In the genomic region with DNA sequence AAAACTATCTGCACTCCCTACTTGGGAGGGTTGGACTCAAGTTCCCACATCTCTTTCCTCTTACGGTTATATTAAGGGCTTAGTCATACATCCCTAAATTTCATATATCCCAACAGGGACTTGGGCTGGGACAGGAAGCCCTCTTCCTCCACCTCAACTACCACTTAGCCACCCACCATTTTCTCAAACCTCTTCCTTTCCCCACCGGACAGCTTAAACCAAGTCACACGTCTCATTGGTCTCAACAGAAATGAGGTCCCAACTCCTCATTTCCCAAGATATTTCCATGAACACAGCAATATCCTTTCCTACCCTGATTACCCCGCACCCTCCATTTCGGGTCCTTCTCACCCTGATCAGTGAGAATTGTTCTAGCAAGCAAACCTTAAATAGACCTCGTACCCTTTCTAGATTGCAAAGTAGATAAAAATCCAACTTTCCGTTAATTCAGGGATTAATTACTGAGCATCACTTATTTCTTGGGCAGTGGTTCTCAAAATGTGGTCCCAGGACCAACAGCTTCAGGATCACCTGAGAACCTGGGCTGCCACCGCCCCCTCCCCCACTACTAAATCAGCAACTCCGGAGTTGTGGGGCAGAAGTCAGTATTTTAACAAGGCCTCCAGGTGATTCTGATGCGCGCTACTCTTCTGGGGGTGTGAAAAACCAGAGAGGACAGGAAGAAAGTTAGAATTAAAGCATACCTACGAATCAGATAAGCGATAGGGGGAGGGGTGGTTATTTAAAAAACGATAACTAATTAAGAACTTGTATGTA, we compare ENCODE assay signal across 8 cellular contexts. TPM values are rescaled to one million over a fixed set of nuclear protein-coding genes. Genes with fewer than 3 reads are reported as not detected.
DNase-seq lines count a peak whose midpoint lies in the region; ATAC-seq and TF ChIP-seq lines count a peak whose summit lies in the region.

No MANE protein-coding gene starts in this region.

- CTCF ChIA-PET in CD4-positive, alpha-beta memory T cell (lab: Charles Lee; ENCODE audit: partially characterized antibody), result interaction anchor here (0.9 to 3.8 kb wide), 8 partner anchors 22 to 262 kb away, joined by 3 to 15 read pairs (median 3); partner anchors contain the start of gene ZNF397
- CTCF ChIA-PET in WTC11 (lab: Charles Lee), result interaction anchor here (0.8 to 2.0 kb wide), 5 partner anchors 22 to 283 kb away, joined by 3 to 7 read pairs (median 4); partner anchors contain the start of gene ZNF397

- ATAC-seq in GM19438 (IDR thresholded peaks at IDR 0.05; ENCODE audit: low read depth, unreplicated experiment) (peak; percentile 24), HG03442 (IDR thresholded peaks at IDR 0.05; ENCODE audit: unreplicated experiment) (peak; percentile 16), WTC11 (peak; percentile 63), naive B cell (ENCODE audit: low read depth in 2 of 2) (peak; percentile 42 to 43)

- no peaks in the 10 kb centered on the region for H3K36me3 ChIP-seq in CD4-positive, alpha-beta memory T cell (ENCODE audit: insufficient read depth, low read length)
- peaks cover 0 to 4% of the 10 kb centered on the region in 2 donors for H3K36me3 ChIP-seq in esophagus (ENCODE audit: control insufficient read depth in 2 of 2, insufficient read depth in 2 of 2, low read length in 1 of 2)

- WGBS in esophagus, 2 donors, result 3 to 4% methylated on average over 14 of the region's 14 CpGs

- peaks cover 34 to 60% (median 40%) of the 10 kb centered on the region in 4 donors for H3K4me1 Mint-ChIP-seq in CD4-positive, alpha-beta memory T cell
- H3K4me1 Mint-ChIP-seq in WTC11, result peaks cover 12% of the 10 kb centered on the region
- H3K4me1 Mint-ChIP-seq in naive B cell, result peaks cover 43 to 56% (median 55%) of the 10 kb centered on the region in 3 donors

- peak overlapping the region; percentile 84 to 89 for H3K4me3 ChIP-seq in CD4-positive, alpha-beta memory T cell (ENCODE audit: low read length in 2 of 2)
- peak overlapping the region; percentile 75 to 96 for H3K4me3 ChIP-seq in esophagus (ENCODE audit: low read depth in 1 of 2, low read length in 2 of 2)

- H3K9me3 Mint-ChIP-seq in CD4-positive, alpha-beta memory T cell, result peaks cover 0 to 11% (median 0%) of the 10 kb centered on the region in 8 donors
- H3K9me3 Mint-ChIP-seq in WTC11 (peaks cover 34% of the 10 kb centered on the region), naive B cell (peaks cover 0 to 11% (median 2%) of the 10 kb centered on the region in 7 donors)

- POLR2A ChIA-PET in CD4-positive, alpha-beta memory T cell (lab: Charles Lee; ENCODE audit: partially characterized antibody), result interaction anchor here (0.9 to 3.8 kb wide), 14 partner anchors 7 to 1540 kb away, joined by 3 to 59 read pairs (median 5); partner anchors contain the start of genes ELP2, INO80C, KIAA1328 and MAPRE2
- POLR2A ChIA-PET in WTC11 (lab: Charles Lee), result interaction anchor here (0.7 to 1.5 kb wide), 6 partner anchors 16 to 188 kb away, joined by 3 to 14 read pairs (median 4); no protein-coding TSS in a partner anchor

- peaks cover 36% of the 10 kb centered on the region for H3K4me1 ChIP-seq in CD4-positive, alpha-beta memory T cell (ENCODE audit: insufficient read depth, low read length)
- peaks cover 0 to 3% of the 10 kb centered on the region in 2 donors for H3K4me1 ChIP-seq in esophagus (ENCODE audit: control insufficient read depth in 2 of 2, insufficient read depth in 2 of 2, low read length in 1 of 2)

- H3K27me3 Mint-ChIP-seq in CD4-positive, alpha-beta memory T cell, result no peaks in the 10 kb centered on the region
- H3K27me3 Mint-ChIP-seq in WTC11 (ENCODE audit: low read depth), result no peaks in the 10 kb centered on the region
- H3K27me3 Mint-ChIP-seq in naive B cell, result no peaks in the 10 kb centered on the region

- peaks cover 17 to 36% of the 10 kb centered on the region in 2 donors for H3K36me3 Mint-ChIP-seq in CD4-positive, alpha-beta memory T cell
- H3K36me3 Mint-ChIP-seq in WTC11, result peaks cover 25% of the 10 kb centered on the region
- peaks cover 6 to 7% of the 10 kb centered on the region in 2 donors for H3K36me3 Mint-ChIP-seq in naive B cell

- peak overlapping the region; percentile 96 to 100 (median 98) for H3K4me3 Mint-ChIP-seq in CD4-positive, alpha-beta memory T cell
- H3K4me3 Mint-ChIP-seq in WTC11 (peak overlapping the region; percentile 99), naive B cell (peak overlapping the region; percentile 90 to 99 (median 98))

- H3K27me3 ChIP-seq in CD4-positive, alpha-beta memory T cell (ENCODE audit: insufficient read depth, low read length), result no peaks in the 10 kb centered on the region
- H3K27me3 ChIP-seq in esophagus (ENCODE audit: control insufficient read depth in 1 of 2, insufficient read depth in 2 of 2, low read length in 2 of 2), result no peaks in the 10 kb centered on the region

- no peaks in the 10 kb centered on the region for H3K9me3 ChIP-seq in CD4-positive, alpha-beta memory T cell (ENCODE audit: control insufficient read depth in 1 of 2, low read length in 2 of 2)
- peaks cover 0 to 3% of the 10 kb centered on the region in 2 donors for H3K9me3 ChIP-seq in esophagus (ENCODE audit: control insufficient read depth in 2 of 2, insufficient read depth in 1 of 2, low read depth in 1 of 2, low read length in 1 of 2)

- no peak for DNase-seq in CD4-positive, alpha-beta memory T cell
- DNase-seq in WTC11 (ENCODE audit: low spot score) (peak; percentile 26), naive B cell (no peak), ureter (ENCODE audit: low spot score) (peak; percentile 43), G401 (ENCODE audit: low spot score) (no peak)

- no peak for TF ChIP-seq CTCF in WTC11 (IDR thresholded peaks at IDR 0.05)

- H3K27ac ChIP-seq in CD4-positive, alpha-beta memory T cell (ENCODE audit: low read depth, low read length), result peak overlapping the region; percentile 84
- peak overlapping the region; percentile 76 to 93 for H3K27ac ChIP-seq in esophagus (ENCODE audit: low read depth in 2 of 2, low read length in 1 of 2)

- in situ Hi-C loops in G401 (cut with HindIII; ENCODE audit: low sequenced_read_pairs), result no loop called here

- intact Hi-C loops in CD4-positive, alpha-beta memory T cell (cut with micrococcal nuclease), result loop anchor here (1.0 to 5.0 kb wide), 10 partner anchors 22 to 840 kb away; partner anchors contain the start of genes ELP2, INO80C, RMP24 and RPRD1A

- H3K27ac Mint-ChIP-seq in CD4-positive, alpha-beta memory T cell, result peak overlapping the region; percentile 98 to 100 (median 99)
- H3K27ac Mint-ChIP-seq in WTC11, result peak overlapping the region; percentile 85
- peak overlapping the region; percentile 97 to 100 (median 98) for H3K27ac Mint-ChIP-seq in naive B cell

TF ChIP-seq in WTC11, 78 proteins besides CTCF, POLR2A, EP300 and RAD21:
- no peak for TF ChIP-seq NFATC4 (CRISPR knock-in tag; IDR thresholded peaks at IDR 0.05)
- TF ChIP-seq, protein P1, sequence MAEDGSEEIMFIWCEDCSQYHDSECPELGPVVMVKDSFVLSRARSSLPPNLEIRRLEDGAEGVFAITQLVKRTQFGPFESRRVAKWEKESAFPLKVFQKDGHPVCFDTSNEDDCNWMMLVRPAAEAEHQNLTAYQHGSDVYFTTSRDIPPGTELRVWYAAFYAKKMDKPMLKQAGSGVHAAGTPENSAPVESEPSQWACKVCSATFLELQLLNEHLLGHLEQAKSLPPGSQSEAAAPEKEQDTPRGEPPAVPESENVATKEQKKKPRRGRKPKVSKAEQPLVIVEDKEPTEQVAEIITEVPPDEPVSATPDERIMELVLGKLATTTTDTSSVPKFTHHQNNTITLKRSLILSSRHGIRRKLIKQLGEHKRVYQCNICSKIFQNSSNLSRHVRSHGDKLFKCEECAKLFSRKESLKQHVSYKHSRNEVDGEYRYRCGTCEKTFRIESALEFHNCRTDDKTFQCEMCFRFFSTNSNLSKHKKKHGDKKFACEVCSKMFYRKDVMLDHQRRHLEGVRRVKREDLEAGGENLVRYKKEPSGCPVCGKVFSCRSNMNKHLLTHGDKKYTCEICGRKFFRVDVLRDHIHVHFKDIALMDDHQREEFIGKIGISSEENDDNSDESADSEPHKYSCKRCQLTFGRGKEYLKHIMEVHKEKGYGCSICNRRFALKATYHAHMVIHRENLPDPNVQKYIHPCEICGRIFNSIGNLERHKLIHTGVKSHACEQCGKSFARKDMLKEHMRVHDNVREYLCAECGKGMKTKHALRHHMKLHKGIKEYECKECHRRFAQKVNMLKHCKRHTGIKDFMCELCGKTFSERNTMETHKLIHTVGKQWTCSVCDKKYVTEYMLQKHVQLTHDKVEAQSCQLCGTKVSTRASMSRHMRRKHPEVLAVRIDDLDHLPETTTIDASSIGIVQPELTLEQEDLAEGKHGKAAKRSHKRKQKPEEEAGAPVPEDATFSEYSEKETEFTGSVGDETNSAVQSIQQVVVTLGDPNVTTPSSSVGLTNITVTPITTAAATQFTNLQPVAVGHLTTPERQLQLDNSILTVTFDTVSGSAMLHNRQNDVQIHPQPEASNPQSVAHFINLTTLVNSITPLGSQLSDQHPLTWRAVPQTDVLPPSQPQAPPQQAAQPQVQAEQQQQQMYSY (CRISPR knock-in tag; IDR thresholded peaks at IDR 0.05), result peak; percentile 75
- TF ChIP-seq, protein P2, sequence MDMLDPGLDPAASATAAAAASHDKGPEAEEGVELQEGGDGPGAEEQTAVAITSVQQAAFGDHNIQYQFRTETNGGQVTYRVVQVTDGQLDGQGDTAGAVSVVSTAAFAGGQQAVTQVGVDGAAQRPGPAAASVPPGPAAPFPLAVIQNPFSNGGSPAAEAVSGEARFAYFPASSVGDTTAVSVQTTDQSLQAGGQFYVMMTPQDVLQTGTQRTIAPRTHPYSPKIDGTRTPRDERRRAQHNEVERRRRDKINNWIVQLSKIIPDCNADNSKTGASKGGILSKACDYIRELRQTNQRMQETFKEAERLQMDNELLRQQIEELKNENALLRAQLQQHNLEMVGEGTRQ (CRISPR knock-in tag; IDR thresholded peaks at IDR 0.05), result no peak

RNA-seq across cellular contexts. Expression of gene ZSCAN30, which starts 0.5 kb away (rescaled TPM):
- total RNA-seq in CD4-positive, alpha-beta memory T cell, result 10 to 100 TPM; 16.9 to 18.4 TPM
- 1 to 10 TPM; 2.6 to 5.6 TPM for polyA plus RNA-seq in CD4-positive, alpha-beta memory T cell
- total RNA-seq in WTC11 (2021) (21.9 to 24.3 TPM (median 22.6 TPM) in 3 replicates), ureter (23.5 TPM)
- polyA plus RNA-seq in esophagus (1 to 10 TPM; 3.5 to 8.0 TPM), naive B cell (ENCODE audit: low read depth in 6 of 6) (10 to 100 TPM in 1 of 6 donors, 1 to 10 TPM in 5; 4.5 to 11.3 (median 8.9) TPM)
- 18.4 and 18.6 TPM in 2 replicates for total RNA-seq in G401 (2014; rRNA removed; shearing (Covaris generic))

RNA-seq across cellular contexts. Expression of gene ZNF397, which starts 48.6 kb away (rescaled TPM):
- 10 to 100 TPM; 56.1 to 58.5 TPM for total RNA-seq in CD4-positive, alpha-beta memory T cell
- polyA plus RNA-seq in CD4-positive, alpha-beta memory T cell, result 1 to 10 TPM; 4.6 to 7.4 TPM
- total RNA-seq in WTC11 (2021), result 39.6 to 44.0 TPM (median 42.3 TPM) in 3 replicates
- 1 to 10 TPM; 6.4 to 9.6 TPM for polyA plus RNA-seq in esophagus
- polyA plus RNA-seq in naive B cell (ENCODE audit: low read depth in 6 of 6), result 10 to 100 TPM in 3 of 6 donors, 1 to 10 TPM in 3; 7.7 to 18.1 (median 10.9) TPM
- 38.6 TPM for total RNA-seq in ureter
- total RNA-seq in G401 (2014; rRNA removed; shearing (Covaris generic)), result 6.0 and 9.2 TPM in 2 replicates

RNA-seq across cellular contexts. Expression of gene ZNF24, which starts 54.7 kb away (rescaled TPM):
- 10 to 100 TPM; 89.1 to 90.5 TPM for total RNA-seq in CD4-positive, alpha-beta memory T cell
- polyA plus RNA-seq in CD4-positive, alpha-beta memory T cell, result 10 to 100 TPM; 67.9 to 76.1 TPM
- 56.9 to 59.0 TPM (median 58.3 TPM) in 3 replicates for total RNA-seq in WTC11 (2021)
- polyA plus RNA-seq in esophagus, result 10 to 100 TPM in 1 of 2 donors, 1 to 10 TPM in 1; 9.6 to 10.1 TPM
- polyA plus RNA-seq in naive B cell (ENCODE audit: low read depth in 6 of 6), result 100 to 1,000 TPM in 5 of 6 donors, 10 to 100 TPM in 1; 73.9 to 137 (median 118) TPM
- 53.2 TPM for total RNA-seq in ureter
- 32.8 and 35.6 TPM in 2 replicates for total RNA-seq in G401 (2014; rRNA removed; shearing (Covaris generic))

Comparison
In these comparisons a context has a peak if more than half of its experiments do, and no peak if none do; other contexts are left out.
1. DNase-seq: peak in WTC11 (single experiment) and ureter (single experiment); none in CD4-positive, alpha-beta memory T cell (0 of 5), naive B cell (single experiment) and G401 (single experiment).
2. Peak in every context shown above with its lines, with median percentiles within 50 percentile points of each other: H3K27ac Mint-ChIP-seq, H3K4me3 Mint-ChIP-seq and ATAC-seq.